Comparison of ENCODE assay signal across 3 cellular contexts in genomic region chr6:170254315-170255213, GRCh38.
TF ChIP-seq lines count a peak whose summit lies in the region.

No MANE protein-coding gene starts in this region.

TF ChIP-seq in SK-N-SH treated with all-trans-retinoic acid at 6 μM for 48 hours, 23 proteins besides CTCF, POLR2A, EP300 and RAD21:
- TF ChIP-seq PPARA (CRISPR knock-in tag; IDR thresholded peaks at IDR 0.05; ENCODE audit: borderline replicate concordance): no peak
- peak; percentile 80; the same call in 1 of the 2 replicates for TF ChIP-seq ZFP3 (CRISPR knock-in tag; IDR thresholded peaks at IDR 0.05)
- TF ChIP-seq BACH2 (CRISPR knock-in tag; IDR thresholded peaks at IDR 0.05; ENCODE audit: borderline replicate concordance): no peak
- no peak for TF ChIP-seq TOX (CRISPR knock-in tag; IDR thresholded peaks at IDR 0.05; ENCODE audit: borderline replicate concordance)
- no peak for TF ChIP-seq TCF4 (CRISPR knock-in tag; IDR thresholded peaks at IDR 0.05; ENCODE audit: borderline replicate concordance)
- TF ChIP-seq, protein P1, sequence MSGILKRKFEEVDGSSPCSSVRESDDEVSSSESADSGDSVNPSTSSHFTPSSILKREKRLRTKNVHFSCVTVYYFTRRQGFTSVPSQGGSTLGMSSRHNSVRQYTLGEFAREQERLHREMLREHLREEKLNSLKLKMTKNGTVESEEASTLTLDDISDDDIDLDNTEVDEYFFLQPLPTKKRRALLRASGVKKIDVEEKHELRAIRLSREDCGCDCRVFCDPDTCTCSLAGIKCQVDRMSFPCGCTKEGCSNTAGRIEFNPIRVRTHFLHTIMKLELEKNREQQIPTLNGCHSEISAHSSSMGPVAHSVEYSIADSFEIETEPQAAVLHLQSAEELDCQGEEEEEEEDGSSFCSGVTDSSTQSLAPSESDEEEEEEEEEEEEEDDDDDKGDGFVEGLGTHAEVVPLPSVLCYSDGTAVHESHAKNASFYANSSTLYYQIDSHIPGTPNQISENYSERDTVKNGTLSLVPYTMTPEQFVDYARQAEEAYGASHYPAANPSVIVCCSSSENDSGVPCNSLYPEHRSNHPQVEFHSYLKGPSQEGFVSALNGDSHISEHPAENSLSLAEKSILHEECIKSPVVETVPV (CRISPR knock-in tag; IDR thresholded peaks at IDR 0.05): no peak
- no peak for TF ChIP-seq ZNF70 (CRISPR knock-in tag; IDR thresholded peaks at IDR 0.05)

TF ChIP-seq in SK-N-SH, 30 proteins besides CTCF, POLR2A, EP300 and RAD21:
- TF ChIP-seq NRF1 (IDR thresholded peaks at IDR 0.05; ENCODE audit: low read depth, low read length): no peak
- no peak for TF ChIP-seq NFIC (IDR thresholded peaks at IDR 0.05; ENCODE audit: borderline replicate concordance)
- TF ChIP-seq, protein P2, sequence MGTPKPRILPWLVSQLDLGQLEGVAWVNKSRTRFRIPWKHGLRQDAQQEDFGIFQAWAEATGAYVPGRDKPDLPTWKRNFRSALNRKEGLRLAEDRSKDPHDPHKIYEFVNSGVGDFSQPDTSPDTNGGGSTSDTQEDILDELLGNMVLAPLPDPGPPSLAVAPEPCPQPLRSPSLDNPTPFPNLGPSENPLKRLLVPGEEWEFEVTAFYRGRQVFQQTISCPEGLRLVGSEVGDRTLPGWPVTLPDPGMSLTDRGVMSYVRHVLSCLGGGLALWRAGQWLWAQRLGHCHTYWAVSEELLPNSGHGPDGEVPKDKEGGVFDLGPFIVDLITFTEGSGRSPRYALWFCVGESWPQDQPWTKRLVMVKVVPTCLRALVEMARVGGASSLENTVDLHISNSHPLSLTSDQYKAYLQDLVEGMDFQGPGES (IDR thresholded peaks at IDR 0.05; ENCODE audit: low read depth, low read length): no peak
- no peak for TF ChIP-seq CHD2 (IDR thresholded peaks at IDR 0.05; ENCODE audit: low read length, partially characterized antibody)
- TF ChIP-seq TAF1 (IDR thresholded peaks at IDR 0.05; ENCODE audit: borderline replicate concordance, low read depth, low read length): no peak
- no peak for TF ChIP-seq RCOR1 (IDR thresholded peaks at IDR 0.05; ENCODE audit: low read length)
- TF ChIP-seq ELF1 (IDR thresholded peaks at IDR 0.05): no peak
- TF ChIP-seq, protein P3, sequence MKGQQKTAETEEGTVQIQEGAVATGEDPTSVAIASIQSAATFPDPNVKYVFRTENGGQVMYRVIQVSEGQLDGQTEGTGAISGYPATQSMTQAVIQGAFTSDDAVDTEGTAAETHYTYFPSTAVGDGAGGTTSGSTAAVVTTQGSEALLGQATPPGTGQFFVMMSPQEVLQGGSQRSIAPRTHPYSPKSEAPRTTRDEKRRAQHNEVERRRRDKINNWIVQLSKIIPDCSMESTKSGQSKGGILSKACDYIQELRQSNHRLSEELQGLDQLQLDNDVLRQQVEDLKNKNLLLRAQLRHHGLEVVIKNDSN (IDR thresholded peaks at IDR 0.05; ENCODE audit: borderline replicate concordance, low read depth): no peak
- TF ChIP-seq FOXM1 (IDR thresholded peaks at IDR 0.05; ENCODE audit: low read depth): no peak
- no peak for TF ChIP-seq MEF2A (IDR thresholded peaks at IDR 0.05; ENCODE audit: borderline replicate concordance, low read depth)
- no peak for TF ChIP-seq POLR2AphosphoS5 (IDR thresholded peaks at IDR 0.05; ENCODE audit: low read depth, low read length)
- TF ChIP-seq, protein P4, sequence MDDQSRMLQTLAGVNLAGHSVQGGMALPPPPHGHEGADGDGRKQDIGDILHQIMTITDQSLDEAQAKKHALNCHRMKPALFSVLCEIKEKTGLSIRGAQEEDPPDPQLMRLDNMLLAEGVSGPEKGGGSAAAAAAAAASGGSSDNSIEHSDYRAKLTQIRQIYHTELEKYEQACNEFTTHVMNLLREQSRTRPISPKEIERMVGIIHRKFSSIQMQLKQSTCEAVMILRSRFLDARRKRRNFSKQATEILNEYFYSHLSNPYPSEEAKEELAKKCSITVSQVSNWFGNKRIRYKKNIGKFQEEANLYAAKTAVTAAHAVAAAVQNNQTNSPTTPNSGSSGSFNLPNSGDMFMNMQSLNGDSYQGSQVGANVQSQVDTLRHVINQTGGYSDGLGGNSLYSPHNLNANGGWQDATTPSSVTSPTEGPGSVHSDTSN (IDR thresholded peaks at IDR 0.05): no peak
- no peak for TF ChIP-seq JUND (IDR thresholded peaks at IDR 0.05)
- TF ChIP-seq YY1 (IDR thresholded peaks at IDR 0.05; ENCODE audit: low read depth): no peak
- TF ChIP-seq RFX5 (IDR thresholded peaks at IDR 0.05; ENCODE audit: low read length): no peak
- no peak for TF ChIP-seq TCF12 (IDR thresholded peaks at IDR 0.05)
- TF ChIP-seq SIN3A (IDR thresholded peaks at IDR 0.05; ENCODE audit: borderline replicate concordance, low read depth, low read length): no peak

TF ChIP-seq in K562, 482 proteins besides CTCF, POLR2A, EP300 and RAD21:
- TF ChIP-seq ZFP36 (IDR thresholded peaks at IDR 0.05; ENCODE audit: low read depth, low read length, partially characterized antibody): peak; percentile 90
- TF ChIP-seq SRSF1 (IDR thresholded peaks at IDR 0.05; ENCODE audit: low read depth, low read length): no peak
- TF ChIP-seq ZNF436 (CRISPR knock-in tag; IDR thresholded peaks at IDR 0.05): 0 out of 2 replicates have a peak, but pooled peaks have one; percentile 28
